2 cellular contexts compared by ENCODE assay signal in the genomic region with DNA sequence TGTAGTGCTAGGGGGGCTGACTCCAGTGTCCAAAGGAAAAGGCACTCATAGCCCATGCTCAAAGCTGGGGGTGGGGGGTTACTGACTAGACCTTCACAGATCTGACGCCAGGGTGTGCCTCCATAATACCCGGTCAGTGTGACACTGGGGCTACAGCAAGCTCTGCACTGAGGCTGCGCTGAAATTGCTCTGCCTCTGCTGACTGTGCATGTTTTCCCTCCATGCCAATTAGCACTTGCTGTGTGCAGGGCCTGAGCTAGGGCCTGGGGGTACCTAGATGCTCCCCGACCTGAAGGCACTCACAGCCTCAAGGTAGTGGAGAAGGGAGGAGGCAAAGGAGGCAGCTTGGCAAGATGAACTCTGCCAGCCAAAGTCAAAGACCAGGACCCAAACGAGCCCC.
A peak's percentile ranks its signal among the peaks of the same experiment; 100 is the strongest.
TF ChIP-seq lines count a peak whose summit lies in the region.

No MANE protein-coding gene starts in this region.

TF ChIP-seq in IMR-90, 13 proteins besides CTCF, POLR2A, EP300 and RAD21:
- TF ChIP-seq MXI1 (IDR thresholded peaks at IDR 0.05; ENCODE audit: borderline replicate concordance, low read depth, low read length) (no peak), FOS (IDR thresholded peaks at IDR 0.05; ENCODE audit: low read depth, low read length) (no peak), RCOR1 (IDR thresholded peaks at IDR 0.05; ENCODE audit: insufficient replicate concordance, low read length) (no peak), MAFK (IDR thresholded peaks at IDR 0.05; ENCODE audit: low read depth, low read length) (0 out of 2 replicates have a peak, but pooled peaks have one; percentile 25), RFX5 (IDR thresholded peaks at IDR 0.05; ENCODE audit: low read depth, low read length) (no peak), NFE2L2 (IDR thresholded peaks at IDR 0.05; ENCODE audit: low read depth, low read length) (no peak), CHD1 (IDR thresholded peaks at IDR 0.05; ENCODE audit: low read depth, low read length) (no peak)
- TF ChIP-seq, protein P1, sequence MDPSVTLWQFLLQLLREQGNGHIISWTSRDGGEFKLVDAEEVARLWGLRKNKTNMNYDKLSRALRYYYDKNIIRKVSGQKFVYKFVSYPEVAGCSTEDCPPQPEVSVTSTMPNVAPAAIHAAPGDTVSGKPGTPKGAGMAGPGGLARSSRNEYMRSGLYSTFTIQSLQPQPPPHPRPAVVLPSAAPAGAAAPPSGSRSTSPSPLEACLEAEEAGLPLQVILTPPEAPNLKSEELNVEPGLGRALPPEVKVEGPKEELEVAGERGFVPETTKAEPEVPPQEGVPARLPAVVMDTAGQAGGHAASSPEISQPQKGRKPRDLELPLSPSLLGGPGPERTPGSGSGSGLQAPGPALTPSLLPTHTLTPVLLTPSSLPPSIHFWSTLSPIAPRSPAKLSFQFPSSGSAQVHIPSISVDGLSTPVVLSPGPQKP (IDR thresholded peaks at IDR 0.05; ENCODE audit: borderline replicate concordance, low read depth, low read length): no peak

TF ChIP-seq in H1, 55 proteins besides CTCF, POLR2A, EP300 and RAD21:
- no peak; the same call in 1 of the 2 replicates for TF ChIP-seq MAFK (IDR thresholded peaks at IDR 0.05; ENCODE audit: low read depth, low read length)
- TF ChIP-seq TEAD4 (IDR thresholded peaks at IDR 0.05; ENCODE audit: low read depth, low read length): no peak
- TF ChIP-seq HDAC2 (IDR thresholded peaks at IDR 0.05; ENCODE audit: borderline replicate concordance in 1 of 2, low read depth in 2 of 2, low read length in 2 of 2): no peak
- TF ChIP-seq JUND (IDR thresholded peaks at IDR 0.05; ENCODE audit: low read length): no peak
- TF ChIP-seq SUZ12 (IDR thresholded peaks at IDR 0.05; ENCODE audit: low read length): no peak
- TF ChIP-seq GTF2F1 (IDR thresholded peaks at IDR 0.05; ENCODE audit: borderline replicate concordance, low read depth, low read length): no peak
